31 cellular contexts compared by ENCODE assay signal in genomic region chr5:66826263-66826662, GRCh38.
"Had no signal": no experiment of that assay in that cellular context is flagged by ENCODE, and none has a peak within 500 bp of the region (broad histone marks: within the 10 kb centered on the region; RNA-seq: fewer than 3 reads in every experiment).

No MANE protein-coding gene starts in this region.

- H3K27me3 ChIP-seq: adrenal gland, body of pancreas, dorsolateral prefrontal cortex, ovary had no signal

- H3K4me3 ChIP-seq: adrenal gland, body of pancreas, coronary artery, dorsolateral prefrontal cortex, gastroesophageal sphincter, lower lobe of right lung, ovary, prostate gland, SK-N-MC, stomach, transverse colon had no signal

- H3K9me3 Mint-ChIP-seq: immature natural killer cell; nephron progenitor cell; stimulated activated naive B cell treated with anti-CD40 and anti-IgM and Interleukin-4, amounts not matched to agents 10 μg/mL and 1 μg/mL and 100 μg/mL, for 72 hours had no signal

- DNase-seq: activated CD4-positive, alpha-beta T cell treated with anti-CD3 and anti-CD28 coated beads, Interleukin-2, amount 50 U/mL, for 1 hour; activated CD4-positive, CD25-positive, alpha-beta regulatory T cell treated with anti-CD3 and anti-CD28 coated beads, Interleukin-2, amount 50 U/mL, for 72 hours; activated CD8-positive, alpha-beta T cell treated with anti-CD3 and anti-CD28 coated beads for 36 hours; activated effector memory CD4-positive, alpha-beta T cell treated with Interleukin-2 at 50 U/mL for 16 hours; activated naive CD4-positive, alpha-beta T cell treated with Interleukin-2 at 50 U/mL for 16 hours; activated naive CD8-positive, alpha-beta T cell treated with anti-CD3 and anti-CD28 coated beads for 36 hours; activated T-cell treated with anti-CD3 and anti-CD28 coated beads, Interleukin-2, amount 50 U/mL, for 48 hours; adrenal gland; aorta; body of pancreas; dorsolateral prefrontal cortex; effector memory CD4-positive, alpha-beta T cell; erythroblast; hypothalamus; immature natural killer cell; kidney; lower lobe of right lung; nephron progenitor cell; ovary; stimulated activated CD4-positive, alpha-beta T cell treated with anti-CD3 and anti-CD28 coated beads, Interleukin-15, amount 100 ng/mL, for 24 hours; stimulated activated CD4-positive, alpha-beta T cell treated with anti-CD3 and anti-CD28 coated beads, Interleukin-2, amount 100 ng/mL, for 24 hours; stimulated activated naive B cell treated with anti-CD40 and anti-IgM and Interleukin-4, amounts not matched to agents 10 μg/mL and 1 μg/mL and 100 μg/mL, for 72 hours; stomach; T-helper 17 cell; T1000; transverse colon; WERI-Rb-1 had no signal

- H3K27ac Mint-ChIP-seq: activated CD8-positive, alpha-beta T cell treated with anti-CD3 and anti-CD28 coated beads for 36 hours; activated naive CD8-positive, alpha-beta T cell treated with anti-CD3 and anti-CD28 coated beads for 36 hours; immature natural killer cell; nephron progenitor cell; stimulated activated naive B cell treated with anti-CD40 and anti-IgM and Interleukin-4, amounts not matched to agents 10 μg/mL and 1 μg/mL and 100 μg/mL, for 72 hours; T-helper 17 cell had no signal

- H3K36me3 Mint-ChIP-seq: immature natural killer cell; stimulated activated naive B cell treated with anti-CD40 and anti-IgM and Interleukin-4, amounts not matched to agents 10 μg/mL and 1 μg/mL and 100 μg/mL, for 72 hours had no signal

- H3K4me3 Mint-ChIP-seq: activated CD8-positive, alpha-beta T cell treated with anti-CD3 and anti-CD28 coated beads for 36 hours; activated naive CD8-positive, alpha-beta T cell treated with anti-CD3 and anti-CD28 coated beads for 36 hours; immature natural killer cell; nephron progenitor cell; stimulated activated naive B cell treated with anti-CD40 and anti-IgM and Interleukin-4, amounts not matched to agents 10 μg/mL and 1 μg/mL and 100 μg/mL, for 72 hours; T-helper 17 cell had no signal

- H3K9me3 ChIP-seq: adrenal gland, body of pancreas, gastroesophageal sphincter, lower lobe of right lung, ovary, prostate gland, stomach, transverse colon had no signal

- H3K27ac ChIP-seq: adrenal gland, body of pancreas, coronary artery, dorsolateral prefrontal cortex, gastroesophageal sphincter, lower lobe of right lung, ovary, prostate gland, SK-N-MC, stomach, transverse colon, WERI-Rb-1 had no signal

- H3K27me3 Mint-ChIP-seq: T-helper 17 cell had no signal

- H3K4me1 ChIP-seq: prostate gland had no signal

- H3K36me3 ChIP-seq: adrenal gland, gastroesophageal sphincter, lower lobe of right lung, ovary, prostate gland, stomach, transverse colon, WERI-Rb-1 had no signal

- ATAC-seq: activated CD8-positive, alpha-beta T cell treated with anti-CD3 and anti-CD28 coated beads for 36 hours; body of pancreas; gastroesophageal sphincter; lower lobe of right lung; stimulated activated naive B cell treated with anti-CD40 and anti-IgM and Interleukin-4, amounts not matched to agents 10 μg/mL and 1 μg/mL and 100 μg/mL, for 72 hours; T-helper 17 cell had no signal
